In the genomic region with DNA sequence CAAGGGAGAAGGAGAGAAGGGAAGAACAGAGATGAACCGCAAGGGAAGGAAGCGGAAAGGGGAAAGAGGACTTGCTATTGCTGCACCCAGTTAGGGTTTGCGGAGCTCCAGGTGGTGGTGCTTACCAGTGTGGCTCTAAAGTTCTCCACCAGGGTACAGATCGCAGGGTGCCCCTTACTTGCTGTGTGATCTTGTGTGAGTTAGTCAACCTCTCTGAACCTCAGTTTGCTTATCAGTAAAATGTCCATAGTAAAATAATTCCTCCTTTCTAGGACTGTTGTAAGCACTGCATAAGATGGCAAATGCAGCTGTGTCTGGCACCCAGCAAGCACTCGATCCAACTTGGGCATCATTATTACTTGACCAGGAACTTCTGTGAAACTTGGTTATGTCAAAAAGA, we compare ENCODE assay signal across 17 cellular contexts.
DNase-seq lines count a peak whose midpoint lies in the region; ATAC-seq and TF ChIP-seq lines count a peak whose summit lies in the region.
"Had no signal": no experiment of that assay in that cellular context is flagged by ENCODE, and none has a peak within 500 bp of the region (broad histone marks: within the 10 kb centered on the region; RNA-seq: fewer than 3 reads in every experiment).

No MANE protein-coding gene starts in this region.

- H3K4me3 Mint-ChIP-seq in nephron = no peak overlapping the region
- H3K4me3 Mint-ChIP-seq: CD4-positive, alpha-beta memory T cell had no signal

- H4K8ac ChIP-seq in IMR-90 (ENCODE audit: low read depth in 2 of 2, low read length in 2 of 2) = peak overlapping the region; percentile 83 to 86; a peak in 2 of 4 replicates

- H4K91ac ChIP-seq in IMR-90 (ENCODE audit: insufficient read depth, low read depth, low read length) = peak overlapping the region; percentile 98

- H4K20me1 ChIP-seq in IMR-90 (ENCODE audit: insufficient read depth, low read length) = no peaks in the 10 kb centered on the region
- H4K20me1 ChIP-seq: BLaER1 had no signal

- H3K4me1 ChIP-seq in IMR-90 (ENCODE audit: control insufficient read depth, insufficient read depth, low read length) = peaks cover 44% of the 10 kb centered on the region
- peaks cover 17% of the 10 kb centered on the region for H3K4me1 ChIP-seq in left ventricle myocardium inferior
- H3K4me1 ChIP-seq in upper lobe of right lung = peaks cover 9% of the 10 kb centered on the region
- peaks cover 11% of the 10 kb centered on the region for H3K4me1 ChIP-seq in vagina

- H2AK5ac ChIP-seq in IMR-90 (ENCODE audit: low read depth, low read length) = peak overlapping the region; percentile 90

- H3K9me3 Mint-ChIP-seq in nephron = no peaks in the 10 kb centered on the region
- H3K9me3 Mint-ChIP-seq: CD4-positive, alpha-beta memory T cell had no signal

- H3K4me3 ChIP-seq in IMR-90 (ENCODE audit: insufficient read depth, low read depth, low read length) (no peak overlapping the region), left ventricle myocardium inferior (no peak overlapping the region), upper lobe of right lung (no peak overlapping the region), vagina (no peak overlapping the region)
- H3K4me3 ChIP-seq: BLaER1, MG63 had no signal

- peak overlapping the region; percentile 97 for H2BK120ac ChIP-seq in IMR-90 (ENCODE audit: low read depth, low read length)

- H3K4me1 Mint-ChIP-seq in nephron = peaks cover 66% of the 10 kb centered on the region
- H3K4me1 Mint-ChIP-seq: CD4-positive, alpha-beta memory T cell had no signal

- H3K9me3 ChIP-seq in IMR-90 (ENCODE audit: control insufficient read depth, insufficient read depth, low read length) = no peaks in the 10 kb centered on the region
- no peaks in the 10 kb centered on the region for H3K9me3 ChIP-seq in left ventricle myocardium inferior (replicated peaks)
- no peaks in the 10 kb centered on the region for H3K9me3 ChIP-seq in upper lobe of right lung
- H3K9me3 ChIP-seq in vagina = no peaks in the 10 kb centered on the region
- H3K9me3 ChIP-seq: BLaER1, MG63 had no signal

- BruUV-seq in IMR-90 (replicated peaks; lab: Mats Ljungman, UMichigan) = no TSS peak

- H2AFZ ChIP-seq in IMR-90 (replicated peaks; ENCODE audit: low read length, poor library complexity) = peak overlapping the region; percentile 61

- CTCF ChIA-PET in IMR-90 (lab: Yijun Ruan, JAX) = interaction anchor here (0.9 kb wide), 1 partner anchor 11 kb away, joined by 3 read pairs; no protein-coding TSS in a partner anchor

- H3K18ac ChIP-seq in IMR-90 (ENCODE audit: low read depth, low read length) = peak overlapping the region; percentile 64

- H2BK15ac ChIP-seq in IMR-90 (ENCODE audit: low read depth, low read length) = peak overlapping the region; percentile 97; the same call in 2 of the 3 replicates

- ATAC-seq in IMR-90 (ENCODE audit: low read depth) (no peak), upper lobe of right lung (no peak)
- ATAC-seq: HCT116 had no signal

- H3K27me3 ChIP-seq in IMR-90 (ENCODE audit: control insufficient read depth, insufficient read depth, low read length) (no peaks in the 10 kb centered on the region), left ventricle myocardium inferior (ENCODE audit: low read depth) (no peaks in the 10 kb centered on the region), upper lobe of right lung (no peaks in the 10 kb centered on the region), vagina (no peaks in the 10 kb centered on the region)
- H3K27me3 ChIP-seq: BLaER1, MG63 had no signal

- WGBS in IMR-90 (ENCODE audit: extremely low coverage in 2 of 2, insufficient read length in 1 of 2), 2 experiments = no CpG with 5 or more reads among the region's 5 CpGs

- in situ Hi-C loops in IMR-90 (cut with MboI; ENCODE audit: low sequenced_read_pairs) = no loop called here

- no peak for TF ChIP-seq POLR2A in IMR-90 (IDR thresholded peaks at IDR 0.05; ENCODE audit: low read depth, low read length)
- no peak for TF ChIP-seq POLR2A in vagina (IDR thresholded peaks at IDR 0.05)

- H4K5ac ChIP-seq in IMR-90 (ENCODE audit: low read depth, low read length) = peak overlapping the region; percentile 25

- TF ChIP-seq CTCF in IMR-90 (conservative IDR thresholded peaks at IDR 0.05; ENCODE audit: low read depth, low read length) (no peak), left ventricle myocardium inferior (IDR thresholded peaks at IDR 0.05; ENCODE audit: borderline replicate concordance) (no peak), nephron (IDR thresholded peaks at IDR 0.05; ENCODE audit: unreplicated experiment in 3 of 3) (no peak), upper lobe of right lung (IDR thresholded peaks at IDR 0.05) (no peak), vagina (IDR thresholded peaks at IDR 0.05) (no peak)

- H2AK9ac ChIP-seq in IMR-90 (replicated peaks; ENCODE audit: low read depth, low read length, poor library complexity) = peak overlapping the region; percentile 2

- H3K36me3 ChIP-seq in IMR-90 (ENCODE audit: control insufficient read depth, insufficient read depth, low read length) (no peaks in the 10 kb centered on the region), left ventricle myocardium inferior (no peaks in the 10 kb centered on the region), upper lobe of right lung (no peaks in the 10 kb centered on the region), vagina (no peaks in the 10 kb centered on the region)
- H3K36me3 ChIP-seq: BLaER1, MG63 had no signal

- no peaks in the 10 kb centered on the region for H3K36me3 Mint-ChIP-seq in nephron (ENCODE audit: low read depth)
- H3K36me3 Mint-ChIP-seq: CD4-positive, alpha-beta memory T cell had no signal

- H3K14ac ChIP-seq in IMR-90 (replicated peaks; ENCODE audit: low read depth, low read length) = peak overlapping the region; percentile 46; the same call in 1 of the 2 replicates

- H3K27ac Mint-ChIP-seq in nephron = peak overlapping the region; percentile 74 to 95 (median 83)

- H3K79me1 ChIP-seq in IMR-90 (ENCODE audit: low read depth in 1 of 2, low read length in 2 of 2) = no peaks in the 10 kb centered on the region

- no peak for TF ChIP-seq RAD21 in IMR-90 (IDR thresholded peaks at IDR 0.05; ENCODE audit: low read length)

- H3K4me2 ChIP-seq in IMR-90 (ENCODE audit: low read depth, low read length) = no peak overlapping the region

- H3K9me1 ChIP-seq in IMR-90 (ENCODE audit: insufficient read depth, low read length) = peaks cover 29% of the 10 kb centered on the region

- dilution Hi-C loops in IMR-90 (cut with HindIII; ENCODE audit: low sequenced_read_pairs, unreplicated experiment) = no loop called here

- no peak overlapping the region for H2BK5ac ChIP-seq in IMR-90 (ENCODE audit: low read depth, low read length, poor library complexity, severe bottlenecking)

- no peak for DNase-seq in IMR-90
- no peak for DNase-seq in left ventricle myocardium inferior
- DNase-seq in upper lobe of right lung = no peak
- DNase-seq in stimulated activated naive CD4-positive, alpha-beta T cell treated with Interleukin-2 at 50 U/mL for 16 hours (lab: John Stamatoyannopoulos, UW) = no peak
- no peak for DNase-seq in vagina (ENCODE audit: extremely low spot score in 2 of 2)
- DNase-seq in NAMALWA (ENCODE audit: low spot score) = no peak
- DNase-seq: CD4-positive, alpha-beta memory T cell; GOT3; NCI-H1048; NCI-H1417 treated with DMSO at 0.1 percent for 48 hours; NCI-H187; NCI-H446; SHP77 had no signal

- peak overlapping the region; percentile 98 for H3K4ac ChIP-seq in IMR-90 (ENCODE audit: low read depth, low read length)

- H3K23ac ChIP-seq in IMR-90 (ENCODE audit: low read depth, low read length) = peak overlapping the region; percentile 62; the same call in 1 of the 2 replicates

- no peak overlapping the region for H3K56ac ChIP-seq in IMR-90 (ENCODE audit: extremely low read depth, insufficient read depth, low read length)

- peaks cover 11% of the 10 kb centered on the region for H3K27me3 Mint-ChIP-seq in nephron (ENCODE audit: low read depth)

- no peak overlapping the region for H3K9ac ChIP-seq in IMR-90 (ENCODE audit: low read depth, low read length)
- H3K9ac ChIP-seq: BLaER1 had no signal

- intact Hi-C loops in IMR-90 (cut with micrococcal nuclease) (loop anchor here (5.0 to 10.0 kb wide), 2 partner anchors 439 to 561 kb away; no protein-coding TSS in a partner anchor), left ventricle myocardium inferior (cut with micrococcal nuclease) (no loop called here), upper lobe of right lung (cut with DNase I) (no loop called here), vagina (cut with DNase I) (no loop called here)

- POLR2A ChIA-PET in IMR-90 (lab: Charles Lee; ENCODE audit: unreplicated experiment) = no interaction called here

- peak overlapping the region; percentile 99 for H2BK20ac ChIP-seq in IMR-90 (ENCODE audit: low read depth, low read length)

- peak overlapping the region; percentile 14; the same call in 1 of the 2 replicates for H3K27ac ChIP-seq in IMR-90 (ENCODE audit: insufficient read depth, low read length)
- H3K27ac ChIP-seq in left ventricle myocardium inferior (replicated peaks) = peak overlapping the region; percentile 74
- H3K27ac ChIP-seq in upper lobe of right lung = peak overlapping the region; percentile 21
- H3K27ac ChIP-seq in vagina = no peak overlapping the region
- H3K27ac ChIP-seq: BLaER1 had no signal

TF ChIP-seq in IMR-90, 13 proteins besides CTCF, POLR2A, EP300 and RAD21:
- TF ChIP-seq SMC3 (IDR thresholded peaks at IDR 0.05; ENCODE audit: low read depth, low read length) = no peak
- no peak for TF ChIP-seq BHLHE40 (IDR thresholded peaks at IDR 0.05; ENCODE audit: low read depth, low read length)
- no peak for TF ChIP-seq RCOR1 (IDR thresholded peaks at IDR 0.05; ENCODE audit: insufficient replicate concordance, low read length)
- TF ChIP-seq, protein P1, sequence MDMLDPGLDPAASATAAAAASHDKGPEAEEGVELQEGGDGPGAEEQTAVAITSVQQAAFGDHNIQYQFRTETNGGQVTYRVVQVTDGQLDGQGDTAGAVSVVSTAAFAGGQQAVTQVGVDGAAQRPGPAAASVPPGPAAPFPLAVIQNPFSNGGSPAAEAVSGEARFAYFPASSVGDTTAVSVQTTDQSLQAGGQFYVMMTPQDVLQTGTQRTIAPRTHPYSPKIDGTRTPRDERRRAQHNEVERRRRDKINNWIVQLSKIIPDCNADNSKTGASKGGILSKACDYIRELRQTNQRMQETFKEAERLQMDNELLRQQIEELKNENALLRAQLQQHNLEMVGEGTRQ (IDR thresholded peaks at IDR 0.05; ENCODE audit: low read depth, low read length) = no peak
- TF ChIP-seq, protein P2, sequence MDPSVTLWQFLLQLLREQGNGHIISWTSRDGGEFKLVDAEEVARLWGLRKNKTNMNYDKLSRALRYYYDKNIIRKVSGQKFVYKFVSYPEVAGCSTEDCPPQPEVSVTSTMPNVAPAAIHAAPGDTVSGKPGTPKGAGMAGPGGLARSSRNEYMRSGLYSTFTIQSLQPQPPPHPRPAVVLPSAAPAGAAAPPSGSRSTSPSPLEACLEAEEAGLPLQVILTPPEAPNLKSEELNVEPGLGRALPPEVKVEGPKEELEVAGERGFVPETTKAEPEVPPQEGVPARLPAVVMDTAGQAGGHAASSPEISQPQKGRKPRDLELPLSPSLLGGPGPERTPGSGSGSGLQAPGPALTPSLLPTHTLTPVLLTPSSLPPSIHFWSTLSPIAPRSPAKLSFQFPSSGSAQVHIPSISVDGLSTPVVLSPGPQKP (IDR thresholded peaks at IDR 0.05; ENCODE audit: borderline replicate concordance, low read depth, low read length) = no peak
